13 cellular contexts compared by ENCODE assay signal in the genomic region with DNA sequence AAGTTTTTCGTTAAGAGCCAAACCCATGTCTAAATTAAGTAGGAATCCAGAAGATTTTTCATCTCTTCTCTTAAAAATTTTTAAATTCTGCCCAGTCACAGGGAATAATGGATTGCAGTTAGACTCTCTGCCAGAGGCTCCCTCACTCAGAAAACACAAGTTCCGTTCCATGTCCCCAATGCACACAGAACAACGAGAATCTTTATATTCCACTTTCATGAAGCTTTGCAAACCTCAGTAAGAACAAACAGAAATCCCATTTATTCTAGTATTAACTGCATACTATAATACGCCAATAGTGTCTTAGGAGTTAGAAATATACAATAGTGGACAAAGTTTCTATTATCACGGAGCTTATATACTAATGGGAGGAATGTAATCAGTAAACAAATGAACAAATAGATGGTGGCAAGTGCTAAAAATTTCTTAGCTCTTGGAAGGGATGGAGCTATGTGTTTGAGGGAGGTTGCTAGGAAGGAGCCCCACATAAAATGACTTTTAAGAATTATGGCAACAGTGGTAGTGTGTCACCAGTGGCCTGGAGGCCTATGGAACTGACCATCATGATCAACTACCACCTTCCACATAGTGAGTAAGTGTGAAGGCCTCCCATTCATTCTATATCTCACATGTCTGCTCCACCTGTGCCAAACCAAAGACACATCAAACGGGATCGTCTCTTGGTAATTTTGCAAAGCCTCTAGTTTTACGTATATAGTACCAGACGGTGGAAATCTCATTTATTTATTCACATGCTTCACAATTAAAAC. TPM values are rescaled to one million over a fixed set of nuclear protein-coding genes. Genes with fewer than 3 reads are reported as not detected.
DNase-seq lines count a peak whose midpoint lies in the region; ATAC-seq lines count a peak whose summit lies in the region.
"Had no signal": no experiment of that assay in that cellular context is flagged by ENCODE, and none has a peak within 500 bp of the region (broad histone marks: within the 10 kb centered on the region; RNA-seq: fewer than 3 reads in every experiment).

No MANE protein-coding gene starts in this region.

- peaks cover 3% of the 10 kb centered on the region; the same call in 1 of the 2 replicates for H3K36me3 ChIP-seq in SJCRH30
- H3K36me3 ChIP-seq: pancreas, vagina had no signal

- no peak overlapping the region for H3K4me3 ChIP-seq in SJCRH30
- H3K4me3 ChIP-seq: A549, pancreas, vagina had no signal

- H3K27ac Mint-ChIP-seq in activated CD4-positive, alpha-beta T cell treated with anti-CD3 and anti-CD28 coated beads, Interleukin-2, amount 10 ng/mL, durations not matched to agents 24 days and 14 days = peak overlapping the region; percentile 52
- no peak overlapping the region for H3K27ac Mint-ChIP-seq in activated CD4-positive, alpha-beta T cell treated with anti-CD3 and anti-CD28 coated beads, Interleukin-2, amount 10 ng/mL, durations not matched to agents 7 days and 5 days
- H3K27ac Mint-ChIP-seq in T-cell = peak overlapping the region; percentile 38 to 77
- H3K27ac Mint-ChIP-seq in stimulated activated effector memory CD8-positive, alpha-beta T cell treated with anti-CD3 and anti-CD28 coated beads, Interleukin-12 subunit alpha, Interleukin-12 subunit beta, amount 100 ng/mL, for 72 hours = peak overlapping the region; percentile 39

- H3K36me3 Mint-ChIP-seq in activated CD4-positive, alpha-beta T cell treated with anti-CD3 and anti-CD28 coated beads, Interleukin-2, amount 10 ng/mL, durations not matched to agents 24 days and 14 days (ENCODE audit: low read depth) = peaks cover 18% of the 10 kb centered on the region
- peaks cover 7% of the 10 kb centered on the region for H3K36me3 Mint-ChIP-seq in activated CD4-positive, alpha-beta T cell treated with anti-CD3 and anti-CD28 coated beads, Interleukin-2, amount 10 ng/mL, durations not matched to agents 7 days and 5 days (ENCODE audit: low read depth)
- no peaks in the 10 kb centered on the region for H3K36me3 Mint-ChIP-seq in T-cell
- H3K36me3 Mint-ChIP-seq in stimulated activated effector memory CD8-positive, alpha-beta T cell treated with anti-CD3 and anti-CD28 coated beads, Interleukin-12 subunit alpha, Interleukin-12 subunit beta, amount 100 ng/mL, for 72 hours = peaks cover 67% of the 10 kb centered on the region

- H3K27me3 Mint-ChIP-seq in activated CD4-positive, alpha-beta T cell treated with anti-CD3 and anti-CD28 coated beads, Interleukin-2, amount 10 ng/mL, durations not matched to agents 24 days and 14 days = no peaks in the 10 kb centered on the region
- no peaks in the 10 kb centered on the region for H3K27me3 Mint-ChIP-seq in activated CD4-positive, alpha-beta T cell treated with anti-CD3 and anti-CD28 coated beads, Interleukin-2, amount 10 ng/mL, durations not matched to agents 7 days and 5 days
- H3K27me3 Mint-ChIP-seq in T-cell = no peaks in the 10 kb centered on the region

- H3K4me1 ChIP-seq in SJCRH30 = peaks cover 35% of the 10 kb centered on the region

- H3K4me3 Mint-ChIP-seq in activated CD4-positive, alpha-beta T cell treated with anti-CD3 and anti-CD28 coated beads, Interleukin-2, amount 10 ng/mL, durations not matched to agents 24 days and 14 days = peak overlapping the region; percentile 28
- H3K4me3 Mint-ChIP-seq in activated CD4-positive, alpha-beta T cell treated with anti-CD3 and anti-CD28 coated beads, Interleukin-2, amount 10 ng/mL, durations not matched to agents 7 days and 5 days = no peak overlapping the region
- H3K4me3 Mint-ChIP-seq in T-cell = no peak overlapping the region
- peak overlapping the region; percentile 60 for H3K4me3 Mint-ChIP-seq in stimulated activated effector memory CD8-positive, alpha-beta T cell treated with anti-CD3 and anti-CD28 coated beads, Interleukin-12 subunit alpha, Interleukin-12 subunit beta, amount 100 ng/mL, for 72 hours

- POLR2A ChIA-PET in activated CD4-positive, alpha-beta T cell treated with anti-CD3 and anti-CD28 coated beads, Interleukin-2, amount 10 ng/mL, durations not matched to agents 7 days and 5 days (lab: Charles Lee) = interaction anchor here (0.6 kb wide), 1 partner anchor 24 kb away, joined by 3 read pairs; no protein-coding TSS in a partner anchor
- POLR2A ChIA-PET in T-cell (lab: Charles Lee) = interaction anchor here in 1 of 2 donors (0.8 kb wide), 1 partner anchor 396 kb away, joined by 4 read pairs; a partner anchor contains a TSS

- CTCF ChIA-PET in activated CD4-positive, alpha-beta T cell treated with anti-CD3 and anti-CD28 coated beads, Interleukin-2, amount 10 ng/mL, durations not matched to agents 7 days and 5 days (lab: Charles Lee) = interaction anchor here (1.2 to 1.5 kb wide), 4 partner anchors 26 to 247 kb away, joined by 3 to 6 read pairs (median 4); a partner anchor contains a TSS
- CTCF ChIA-PET in T-cell (lab: Charles Lee) = interaction anchor here (0.5 to 4.8 kb wide), 12 partner anchors 13 to 197 kb away, joined by 3 to 117 read pairs (median 4); a partner anchor contains a TSS

- DNase-seq in activated CD4-positive, alpha-beta T cell treated with anti-CD3 and anti-CD28 coated beads, Interleukin-2, amount 10 ng/mL, durations not matched to agents 24 days and 14 days = no peak
- no peak for DNase-seq in activated CD4-positive, alpha-beta T cell treated with anti-CD3 and anti-CD28 coated beads, Interleukin-2, amount 10 ng/mL, durations not matched to agents 7 days and 5 days
- DNase-seq in T-cell = no peak
- peak; percentile 71 for DNase-seq in inferior parietal cortex (ENCODE audit: extremely low spot score)
- peak in 1 of 2 donors; percentile 46 for DNase-seq in stimulated activated effector memory CD8-positive, alpha-beta T cell treated with anti-CD3 and anti-CD28 coated beads, Interleukin-12 subunit alpha, Interleukin-12 subunit beta, amount 100 ng/mL, for 72 hours (ENCODE audit: low spot score in 2 of 2)
- DNase-seq in SJCRH30 = no peak
- no peak for DNase-seq in AG08396 (ENCODE audit: low spot score)
- DNase-seq: activated CD4-positive, alpha-beta T cell treated with anti-CD3 and anti-CD28 coated beads for 4 hours; pancreas had no signal

- intact Hi-C loops in activated CD4-positive, alpha-beta T cell treated with anti-CD3 and anti-CD28 coated beads, Interleukin-2, amount 10 ng/mL, durations not matched to agents 24 days and 14 days (cut with micrococcal nuclease) = loop anchor here (2.0 to 10.0 kb wide), 4 partner anchors 189 to 761 kb away; a partner anchor contains a TSS

- no peaks in the 10 kb centered on the region for H3K27me3 ChIP-seq in SJCRH30
- H3K27me3 ChIP-seq: pancreas, vagina had no signal

- H3K9me3 Mint-ChIP-seq in activated CD4-positive, alpha-beta T cell treated with anti-CD3 and anti-CD28 coated beads, Interleukin-2, amount 10 ng/mL, durations not matched to agents 24 days and 14 days = no peaks in the 10 kb centered on the region
- no peaks in the 10 kb centered on the region for H3K9me3 Mint-ChIP-seq in activated CD4-positive, alpha-beta T cell treated with anti-CD3 and anti-CD28 coated beads, Interleukin-2, amount 10 ng/mL, durations not matched to agents 7 days and 5 days
- no peaks in the 10 kb centered on the region for H3K9me3 Mint-ChIP-seq in T-cell
- no peaks in the 10 kb centered on the region for H3K9me3 Mint-ChIP-seq in stimulated activated effector memory CD8-positive, alpha-beta T cell treated with anti-CD3 and anti-CD28 coated beads, Interleukin-12 subunit alpha, Interleukin-12 subunit beta, amount 100 ng/mL, for 72 hours

- no peaks in the 10 kb centered on the region for H3K9me3 ChIP-seq in SJCRH30 (replicated peaks)
- H3K9me3 ChIP-seq: A549, pancreas, vagina had no signal

- H3K4me1 Mint-ChIP-seq in activated CD4-positive, alpha-beta T cell treated with anti-CD3 and anti-CD28 coated beads, Interleukin-2, amount 10 ng/mL, durations not matched to agents 24 days and 14 days = peaks cover 68% of the 10 kb centered on the region
- peaks cover 71% of the 10 kb centered on the region for H3K4me1 Mint-ChIP-seq in activated CD4-positive, alpha-beta T cell treated with anti-CD3 and anti-CD28 coated beads, Interleukin-2, amount 10 ng/mL, durations not matched to agents 7 days and 5 days
- H3K4me1 Mint-ChIP-seq in T-cell = peaks cover 80 to 82% (median 81%) of the 10 kb centered on the region in 3 donors
- H3K4me1 Mint-ChIP-seq in stimulated activated effector memory CD8-positive, alpha-beta T cell treated with anti-CD3 and anti-CD28 coated beads, Interleukin-12 subunit alpha, Interleukin-12 subunit beta, amount 100 ng/mL, for 72 hours = peaks cover 81% of the 10 kb centered on the region

- ATAC-seq in T-cell (replicated peaks in 1 of 4) (no peak), HG03442 (IDR thresholded peaks at IDR 0.05; ENCODE audit: unreplicated experiment) (no peak)
- no peak for ATAC-seq in stimulated activated effector memory CD8-positive, alpha-beta T cell treated with anti-CD3 and anti-CD28 coated beads, Interleukin-12 subunit alpha, Interleukin-12 subunit beta, amount 100 ng/mL, for 72 hours
- ATAC-seq: A549, pancreas, Right ventricle myocardium inferior had no signal

- no peak overlapping the region for H3K27ac ChIP-seq in SJCRH30
- H3K27ac ChIP-seq: A549, pancreas, vagina had no signal

RNA-seq across cellular contexts. Expression of a gene that starts 24.9 kb away (rescaled TPM):
- 141 and 156 TPM in 2 replicates for total RNA-seq in activated CD4-positive, alpha-beta T cell treated with anti-CD3 and anti-CD28 coated beads, Interleukin-2, amount 10 ng/mL, durations not matched to agents 24 days and 14 days
- 100 to 1,000 TPM in 1 of 2 experiments, 10 to 100 TPM in 1; 89.4 to 140 TPM for total RNA-seq in activated CD4-positive, alpha-beta T cell treated with anti-CD3 and anti-CD28 coated beads, Interleukin-2, amount 10 ng/mL, durations not matched to agents 7 days and 5 days
- 100 to 1,000 TPM in 4 of 5 donors, 10 to 100 TPM in 1; 97.7 to 121 (median 105) TPM for total RNA-seq in T-cell
- 221 and 242 TPM in 2 replicates for total RNA-seq in SJCRH30 (2014; rRNA removed; shearing (Covaris generic))

Comparison
In these comparisons a context has a peak if more than half of its experiments do, and no peak if none do; other contexts are left out.
1. H3K4me3 Mint-ChIP-seq: peak in activated CD4-positive, alpha-beta T cell treated with anti-CD3 and anti-CD28 coated beads, Interleukin-2, amount 10 ng/mL, durations not matched to agents 24 days and 14 days (single experiment) and stimulated activated effector memory CD8-positive, alpha-beta T cell treated with anti-CD3 and anti-CD28 coated beads, Interleukin-12 subunit alpha, Interleukin-12 subunit beta, amount 100 ng/mL, for 72 hours (single experiment); none in activated CD4-positive, alpha-beta T cell treated with anti-CD3 and anti-CD28 coated beads, Interleukin-2, amount 10 ng/mL, durations not matched to agents 7 days and 5 days (single experiment) and T-cell (0 of 3).